ENCODE assay signal across 8 cellular contexts in the genomic region with DNA sequence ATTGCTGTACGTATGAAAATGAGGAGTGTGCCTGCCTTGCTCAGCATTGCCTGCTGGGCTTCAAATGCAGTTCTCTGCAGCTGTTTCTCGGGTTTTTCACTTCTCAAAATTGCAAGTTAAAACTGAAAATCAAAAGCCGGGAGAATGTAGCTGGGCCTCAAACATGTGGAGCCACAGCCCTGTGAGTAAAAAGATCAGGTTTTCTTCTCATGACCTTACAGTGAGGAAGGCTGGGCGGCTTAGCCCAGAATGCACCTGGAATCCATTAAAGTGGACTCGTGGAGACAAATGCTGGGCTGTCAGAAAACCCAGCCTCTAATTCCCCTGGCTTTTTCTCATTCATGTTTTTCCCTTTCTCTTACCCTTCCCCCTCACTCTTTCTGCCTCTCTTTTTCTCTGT. TPM values are rescaled to one million over a fixed set of nuclear protein-coding genes. Genes with fewer than 3 reads are reported as not detected.
DNase-seq lines count a peak whose midpoint lies in the region; ATAC-seq and TF ChIP-seq lines count a peak whose summit lies in the region.

No MANE protein-coding gene starts in this region.

- no peaks in the 10 kb centered on the region for H3K9me3 ChIP-seq in fibroblast of lung (ENCODE audit: control insufficient read depth, insufficient read depth, low read depth, low read length)
- H3K9me3 ChIP-seq in suprapubic skin: no peaks in the 10 kb centered on the region

- TF ChIP-seq EP300 in suprapubic skin (IDR thresholded peaks at IDR 0.05): no peak

- H3K79me2 ChIP-seq in fibroblast of lung (ENCODE audit: control insufficient read depth, insufficient read depth, low read length): peaks cover 5% of the 10 kb centered on the region

- no peak for TF ChIP-seq POLR2A in suprapubic skin (IDR thresholded peaks at IDR 0.05)

- H3K4me3 ChIP-seq in AG10803 (ENCODE audit: low read length) (peak overlapping the region; percentile 25), fibroblast of lung (replicated peaks in 1 of 4; ENCODE audit: control extremely low read depth in 1 of 4, insufficient read depth in 1 of 4, low read depth in 3 of 4, low read length in 4 of 4) (peak overlapping the region in 2 of 4 experiments; percentile 1 to 40), suprapubic skin (no peak overlapping the region)

- H3K27ac ChIP-seq in fibroblast of lung (ENCODE audit: insufficient read depth, low read length) (peak overlapping the region; percentile 49), suprapubic skin (peak overlapping the region; percentile 47)

- no peaks in the 10 kb centered on the region for H4K20me1 ChIP-seq in fibroblast of lung (ENCODE audit: control insufficient read depth, extremely low read depth, insufficient read depth, low read length)

- peak overlapping the region; percentile 69 for H3K4me2 ChIP-seq in fibroblast of lung (ENCODE audit: extremely low read depth, insufficient read depth, low read length)

- WGBS in suprapubic skin: 43% methylated on average over 5 of the region's 5 CpGs

- H2AFZ ChIP-seq in fibroblast of lung (ENCODE audit: low read length): no peak overlapping the region

- peak; percentile 55 for ATAC-seq in HG03442 (IDR thresholded peaks at IDR 0.05; ENCODE audit: unreplicated experiment)

- no peak overlapping the region for H3K9ac ChIP-seq in fibroblast of lung (ENCODE audit: insufficient read depth, low read length)

- H3K4me1 ChIP-seq in fibroblast of lung (ENCODE audit: control insufficient read depth, extremely low read depth, insufficient read depth, low read length) (peaks cover 19% of the 10 kb centered on the region), suprapubic skin (peaks cover 34% of the 10 kb centered on the region)

- no peaks in the 10 kb centered on the region for H3K27me3 ChIP-seq in fibroblast of lung (ENCODE audit: control insufficient read depth, insufficient read depth, low read length)
- no peaks in the 10 kb centered on the region for H3K27me3 ChIP-seq in suprapubic skin

- no peaks in the 10 kb centered on the region for H3K36me3 ChIP-seq in fibroblast of lung (ENCODE audit: control insufficient read depth, insufficient read depth, low read length)
- no peaks in the 10 kb centered on the region for H3K36me3 ChIP-seq in suprapubic skin

- DNase-seq in AG10803 (ENCODE audit: low read depth) (peak; percentile 83), GM20000 (ENCODE audit: low spot score) (peak; percentile 45), fibroblast of lung (ENCODE audit: low read depth in 2 of 2) (peak; percentile 61 to 72), suprapubic skin (ENCODE audit: low spot score in 2 of 2) (no peak), amniotic stem cell (lab: John Stamatoyannopoulos, UW) (no peak), iPS-NIHi7 (ENCODE audit: extremely low spot score) (no peak), NCI-H2196 treated with DMSO at 0.1 percent for 48 hours (lab: John Stamatoyannopoulos, UW; ENCODE audit: unreplicated experiment) (no peak)

- TF ChIP-seq CTCF in AG10803 (conservative IDR thresholded peaks at IDR 0.05; ENCODE audit: low read length) (no peak), GM20000 (IDR thresholded peaks at IDR 0.05; ENCODE audit: extremely low read depth, missing control alignments) (no peak), fibroblast of lung (conservative IDR thresholded peaks at IDR 0.05 in 1 of 2, IDR thresholded peaks at IDR 0.05 in 1 of 2; ENCODE audit: low read depth in 1 of 2, low read length in 2 of 2) (no peak), suprapubic skin (IDR thresholded peaks at IDR 0.05) (no peak)

RNA-seq across cellular contexts. Expression of gene DSE, which starts 34.4 kb away (rescaled TPM):
- total RNA-seq in fibroblast of lung (89.2 and 106 TPM in 2 replicates), suprapubic skin (10 to 100 TPM; 36.0 to 40.0 (median 37.2) TPM)
- polyA plus RNA-seq in fibroblast of lung: 29.0 and 71.0 TPM in 2 replicates
- 23.2 and 54.1 TPM in 2 replicates for polyA plus RNA-seq in fibroblast of lung (2012)
- polyA minus RNA-seq in fibroblast of lung (ENCODE audit: low replicate concordance): 48.9 and 75.0 TPM in 2 replicates

RNA-seq across cellular contexts. Expression of gene CALHM6, which starts 56.0 kb away (rescaled TPM):
- total RNA-seq in fibroblast of lung (0.33 and 1.0 TPM in 2 replicates), suprapubic skin (1 to 10 TPM in 2 of 4 donors, under 1 TPM in 1, not detected in 1; 0.76 to 4.1 (median 1.2) TPM)
- 0.18 and 1.3 TPM in 2 replicates for polyA plus RNA-seq in fibroblast of lung
- polyA plus RNA-seq in fibroblast of lung (2012): 0.44 and 0.70 TPM in 2 replicates
- 0.22 TPM in 1 of 2 replicates, not detected in the other for polyA minus RNA-seq in fibroblast of lung (ENCODE audit: low replicate concordance)

Comparison
In these comparisons a context has a peak if more than half of its experiments do, and no peak if none do; other contexts are left out.
1. DNase-seq: peak in AG10803 (single experiment), GM20000 (single experiment) and fibroblast of lung (2 of 2); none in suprapubic skin (0 of 2), amniotic stem cell (single experiment), iPS-NIHi7 (single experiment) and NCI-H2196 treated with DMSO at 0.1 percent for 48 hours (single experiment).